Comparison of ENCODE assay signal across 1 cellular context in the genomic region with DNA sequence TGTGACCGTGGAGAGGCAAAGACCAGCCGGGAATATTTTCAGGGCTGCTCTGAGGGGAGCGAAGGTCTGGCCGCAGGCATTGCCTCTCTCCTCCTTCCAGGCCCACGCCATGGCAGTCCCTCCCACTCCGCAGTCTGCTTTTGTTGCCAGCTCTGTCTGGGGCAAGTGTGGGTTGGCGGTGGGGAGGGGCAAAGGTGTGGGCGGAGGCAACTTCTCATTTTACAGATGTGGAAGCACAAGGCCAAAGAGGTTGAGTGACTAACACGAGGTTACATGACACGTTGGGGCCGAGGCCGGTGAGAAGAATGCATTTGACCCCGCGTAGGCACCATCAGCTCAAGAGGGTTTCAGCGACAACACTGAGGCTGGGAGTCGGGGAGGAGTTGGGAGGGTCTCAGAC.
TF ChIP-seq lines count a peak whose summit lies in the region.

No MANE protein-coding gene starts in this region.

TF ChIP-seq in K562, 482 proteins besides CTCF, POLR2A, EP300 and RAD21 (continued from another document and continues in another):
- TF ChIP-seq, protein P1, sequence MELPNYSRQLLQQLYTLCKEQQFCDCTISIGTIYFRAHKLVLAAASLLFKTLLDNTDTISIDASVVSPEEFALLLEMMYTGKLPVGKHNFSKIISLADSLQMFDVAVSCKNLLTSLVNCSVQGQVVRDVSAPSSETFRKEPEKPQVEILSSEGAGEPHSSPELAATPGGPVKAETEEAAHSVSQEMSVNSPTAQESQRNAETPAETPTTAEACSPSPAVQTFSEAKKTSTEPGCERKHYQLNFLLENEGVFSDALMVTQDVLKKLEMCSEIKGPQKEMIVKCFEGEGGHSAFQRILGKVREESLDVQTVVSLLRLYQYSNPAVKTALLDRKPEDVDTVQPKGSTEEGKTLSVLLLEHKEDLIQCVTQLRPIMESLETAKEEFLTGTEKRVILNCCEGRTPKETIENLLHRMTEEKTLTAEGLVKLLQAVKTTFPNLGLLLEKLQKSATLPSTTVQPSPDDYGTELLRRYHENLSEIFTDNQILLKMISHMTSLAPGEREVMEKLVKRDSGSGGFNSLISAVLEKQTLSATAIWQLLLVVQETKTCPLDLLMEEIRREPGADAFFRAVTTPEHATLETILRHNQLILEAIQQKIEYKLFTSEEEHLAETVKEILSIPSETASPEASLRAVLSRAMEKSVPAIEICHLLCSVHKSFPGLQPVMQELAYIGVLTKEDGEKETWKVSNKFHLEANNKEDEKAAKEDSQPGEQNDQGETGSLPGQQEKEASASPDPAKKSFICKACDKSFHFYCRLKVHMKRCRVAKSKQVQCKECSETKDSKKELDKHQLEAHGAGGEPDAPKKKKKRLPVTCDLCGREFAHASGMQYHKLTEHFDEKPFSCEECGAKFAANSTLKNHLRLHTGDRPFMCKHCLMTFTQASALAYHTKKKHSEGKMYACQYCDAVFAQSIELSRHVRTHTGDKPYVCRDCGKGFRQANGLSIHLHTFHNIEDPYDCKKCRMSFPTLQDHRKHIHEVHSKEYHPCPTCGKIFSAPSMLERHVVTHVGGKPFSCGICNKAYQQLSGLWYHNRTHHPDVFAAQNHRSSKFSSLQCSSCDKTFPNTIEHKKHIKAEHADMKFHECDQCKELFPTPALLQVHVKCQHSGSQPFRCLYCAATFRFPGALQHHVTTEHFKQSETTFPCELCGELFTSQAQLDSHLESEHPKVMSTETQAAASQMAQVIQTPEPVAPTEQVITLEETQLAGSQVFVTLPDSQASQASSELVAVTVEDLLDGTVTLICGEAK (IDR thresholded peaks at IDR 0.05), result no peak
- TF ChIP-seq, protein P1 (CRISPR knock-in tag; IDR thresholded peaks at IDR 0.05), result no peak
- TF ChIP-seq RBM39 (optimal IDR thresholded peaks at IDR 0.05; ENCODE audit: low read depth, low read length) (no peak), ESRRA (IDR thresholded peaks at IDR 0.05; ENCODE audit: borderline replicate concordance, low read depth) (no peak), POLR2H (tag; IDR thresholded peaks at IDR 0.05; ENCODE audit: low read depth) (no peak), IRF2 (CRISPR knock-in tag; IDR thresholded peaks at IDR 0.05) (no peak), MTA3 (IDR thresholded peaks at IDR 0.05; ENCODE audit: borderline replicate concordance) (no peak), CBX3 (IDR thresholded peaks at IDR 0.05; ENCODE audit: borderline replicate concordance in 1 of 2, low read length in 2 of 2) (no peak), CBFA2T3 (IDR thresholded peaks at IDR 0.05) (no peak), KLF16 (IDR thresholded peaks at IDR 0.05) (no peak), SMAD1 (IDR thresholded peaks at IDR 0.05; ENCODE audit: low read depth, low read length, partially characterized antibody) (no peak), TSC22D4 (tag; IDR thresholded peaks at IDR 0.05) (no peak), CBX2 (IDR thresholded peaks at IDR 0.05; ENCODE audit: insufficient read depth, low read length, poor library complexity, severe bottlenecking) (no peak), ZNF23 (CRISPR knock-in tag; IDR thresholded peaks at IDR 0.05) (no peak), ZNF764 (CRISPR knock-in tag; IDR thresholded peaks at IDR 0.05; ENCODE audit: low read depth) (no peak), TEAD1 (CRISPR knock-in tag; IDR thresholded peaks at IDR 0.05) (no peak), NR2F6 (CRISPR knock-in tag; IDR thresholded peaks at IDR 0.05) (no peak), KHSRP (IDR thresholded peaks at IDR 0.05) (no peak), BHLHE40 (IDR thresholded peaks at IDR 0.05; ENCODE audit: low read length) (no peak), RFX1 (IDR thresholded peaks at IDR 0.05) (no peak)
- TF ChIP-seq, protein P2, sequence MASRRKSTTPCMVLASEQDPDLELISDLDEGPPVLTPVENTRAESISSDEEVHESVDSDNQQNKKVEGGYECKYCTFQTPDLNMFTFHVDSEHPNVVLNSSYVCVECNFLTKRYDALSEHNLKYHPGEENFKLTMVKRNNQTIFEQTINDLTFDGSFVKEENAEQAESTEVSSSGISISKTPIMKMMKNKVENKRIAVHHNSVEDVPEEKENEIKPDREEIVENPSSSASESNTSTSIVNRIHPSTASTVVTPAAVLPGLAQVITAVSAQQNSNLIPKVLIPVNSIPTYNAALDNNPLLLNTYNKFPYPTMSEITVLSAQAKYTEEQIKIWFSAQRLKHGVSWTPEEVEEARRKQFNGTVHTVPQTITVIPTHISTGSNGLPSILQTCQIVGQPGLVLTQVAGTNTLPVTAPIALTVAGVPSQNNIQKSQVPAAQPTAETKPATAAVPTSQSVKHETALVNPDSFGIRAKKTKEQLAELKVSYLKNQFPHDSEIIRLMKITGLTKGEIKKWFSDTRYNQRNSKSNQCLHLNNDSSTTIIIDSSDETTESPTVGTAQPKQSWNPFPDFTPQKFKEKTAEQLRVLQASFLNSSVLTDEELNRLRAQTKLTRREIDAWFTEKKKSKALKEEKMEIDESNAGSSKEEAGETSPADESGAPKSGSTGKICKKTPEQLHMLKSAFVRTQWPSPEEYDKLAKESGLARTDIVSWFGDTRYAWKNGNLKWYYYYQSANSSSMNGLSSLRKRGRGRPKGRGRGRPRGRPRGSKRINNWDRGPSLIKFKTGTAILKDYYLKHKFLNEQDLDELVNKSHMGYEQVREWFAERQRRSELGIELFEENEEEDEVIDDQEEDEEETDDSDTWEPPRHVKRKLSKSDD (conservative IDR thresholded peaks at IDR 0.05; ENCODE audit: low read length), result no peak
- TF ChIP-seq, protein P3, sequence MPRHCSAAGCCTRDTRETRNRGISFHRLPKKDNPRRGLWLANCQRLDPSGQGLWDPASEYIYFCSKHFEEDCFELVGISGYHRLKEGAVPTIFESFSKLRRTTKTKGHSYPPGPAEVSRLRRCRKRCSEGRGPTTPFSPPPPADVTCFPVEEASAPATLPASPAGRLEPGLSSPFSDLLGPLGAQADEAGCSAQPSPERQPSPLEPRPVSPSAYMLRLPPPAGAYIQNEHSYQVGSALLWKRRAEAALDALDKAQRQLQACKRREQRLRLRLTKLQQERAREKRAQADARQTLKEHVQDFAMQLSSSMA (CRISPR knock-in tag; IDR thresholded peaks at IDR 0.05), result no peak
- TF ChIP-seq, protein P4, sequence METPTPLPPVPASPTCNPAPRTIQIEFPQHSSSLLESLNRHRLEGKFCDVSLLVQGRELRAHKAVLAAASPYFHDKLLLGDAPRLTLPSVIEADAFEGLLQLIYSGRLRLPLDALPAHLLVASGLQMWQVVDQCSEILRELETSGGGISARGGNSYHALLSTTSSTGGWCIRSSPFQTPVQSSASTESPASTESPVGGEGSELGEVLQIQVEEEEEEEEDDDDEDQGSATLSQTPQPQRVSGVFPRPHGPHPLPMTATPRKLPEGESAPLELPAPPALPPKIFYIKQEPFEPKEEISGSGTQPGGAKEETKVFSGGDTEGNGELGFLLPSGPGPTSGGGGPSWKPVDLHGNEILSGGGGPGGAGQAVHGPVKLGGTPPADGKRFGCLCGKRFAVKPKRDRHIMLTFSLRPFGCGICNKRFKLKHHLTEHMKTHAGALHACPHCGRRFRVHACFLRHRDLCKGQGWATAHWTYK (CRISPR knock-in tag; IDR thresholded peaks at IDR 0.05), result no peak
- TF ChIP-seq, protein P5, sequence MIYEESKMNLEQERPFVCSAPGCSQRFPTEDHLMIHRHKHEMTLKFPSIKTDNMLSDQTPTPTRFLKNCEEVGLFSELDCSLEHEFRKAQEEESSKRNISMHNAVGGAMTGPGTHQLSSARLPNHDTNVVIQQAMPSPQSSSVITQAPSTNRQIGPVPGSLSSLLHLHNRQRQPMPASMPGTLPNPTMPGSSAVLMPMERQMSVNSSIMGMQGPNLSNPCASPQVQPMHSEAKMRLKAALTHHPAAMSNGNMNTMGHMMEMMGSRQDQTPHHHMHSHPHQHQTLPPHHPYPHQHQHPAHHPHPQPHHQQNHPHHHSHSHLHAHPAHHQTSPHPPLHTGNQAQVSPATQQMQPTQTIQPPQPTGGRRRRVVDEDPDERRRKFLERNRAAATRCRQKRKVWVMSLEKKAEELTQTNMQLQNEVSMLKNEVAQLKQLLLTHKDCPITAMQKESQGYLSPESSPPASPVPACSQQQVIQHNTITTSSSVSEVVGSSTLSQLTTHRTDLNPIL (CRISPR knock-in tag; IDR thresholded peaks at IDR 0.05), result no peak
- TF ChIP-seq, protein P6, sequence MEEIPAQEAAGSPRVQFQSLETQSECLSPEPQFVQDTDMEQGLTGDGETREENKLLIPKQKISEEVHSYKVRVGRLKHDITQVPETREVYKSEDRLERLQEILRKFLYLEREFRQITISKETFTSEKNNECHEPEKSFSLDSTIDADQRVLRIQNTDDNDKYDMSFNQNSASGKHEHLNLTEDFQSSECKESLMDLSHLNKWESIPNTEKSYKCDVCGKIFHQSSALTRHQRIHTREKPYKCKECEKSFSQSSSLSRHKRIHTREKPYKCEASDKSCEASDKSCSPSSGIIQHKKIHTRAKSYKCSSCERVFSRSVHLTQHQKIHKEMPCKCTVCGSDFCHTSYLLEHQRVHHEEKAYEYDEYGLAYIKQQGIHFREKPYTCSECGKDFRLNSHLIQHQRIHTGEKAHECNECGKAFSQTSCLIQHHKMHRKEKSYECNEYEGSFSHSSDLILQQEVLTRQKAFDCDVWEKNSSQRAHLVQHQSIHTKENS (CRISPR knock-in tag; IDR thresholded peaks at IDR 0.05), result no peak
- TF ChIP-seq, protein P7, sequence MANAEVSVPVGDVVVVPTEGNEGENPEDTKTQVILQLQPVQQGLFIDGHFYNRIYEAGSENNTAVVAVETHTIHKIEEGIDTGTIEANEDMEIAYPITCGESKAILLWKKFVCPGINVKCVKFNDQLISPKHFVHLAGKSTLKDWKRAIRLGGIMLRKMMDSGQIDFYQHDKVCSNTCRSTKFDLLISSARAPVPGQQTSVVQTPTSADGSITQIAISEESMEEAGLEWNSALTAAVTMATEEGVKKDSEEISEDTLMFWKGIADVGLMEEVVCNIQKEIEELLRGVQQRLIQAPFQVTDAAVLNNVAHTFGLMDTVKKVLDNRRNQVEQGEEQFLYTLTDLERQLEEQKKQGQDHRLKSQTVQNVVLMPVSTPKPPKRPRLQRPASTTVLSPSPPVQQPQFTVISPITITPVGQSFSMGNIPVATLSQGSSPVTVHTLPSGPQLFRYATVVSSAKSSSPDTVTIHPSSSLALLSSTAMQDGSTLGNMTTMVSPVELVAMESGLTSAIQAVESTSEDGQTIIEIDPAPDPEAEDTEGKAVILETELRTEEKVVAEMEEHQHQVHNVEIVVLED (CRISPR knock-in tag; IDR thresholded peaks at IDR 0.05), result no peak
